In genomic region chr9:77803423-77803822, GRCh38 we compare ENCODE assay signal across 20 cellular contexts.
DNase-seq lines count a peak whose midpoint lies in the region; ATAC-seq, FAIRE-seq and TF ChIP-seq lines count a peak whose summit lies in the region.
"Had no signal": no experiment of that assay in that cellular context is flagged by ENCODE, and none has a peak within 500 bp of the region (broad histone marks: within the 10 kb centered on the region; RNA-seq: fewer than 3 reads in every experiment).

No MANE protein-coding gene starts in this region.

- DNase-seq in EL (peak; percentile 15), IMR-90 (no peak), endothelial cell of umbilical vein (ENCODE audit: low read depth, low spot score) (peak; percentile 4), T-helper 9 cell (no peak), NCI-H446 treated with DMSO at 0.1 percent for 48 hours (lab: John Stamatoyannopoulos, UW) (no peak), posterior vena cava (ENCODE audit: low spot score) (no peak)
- DNase-seq: C1 segment of cervical spinal cord; CD4-positive, alpha-beta memory T cell; KG1; MM.1S; NCI-H526 treated with DMSO at 0.1 percent for 48 hours; Peyer's patch; SIG-M5 had no signal

- no peak overlapping the region for H2BK20ac ChIP-seq in IMR-90 (ENCODE audit: low read depth, low read length)

- no peak overlapping the region for H2BK120ac ChIP-seq in IMR-90 (ENCODE audit: low read depth, low read length)

- H3K4me2 ChIP-seq in IMR-90 (ENCODE audit: low read depth, low read length) (no peak overlapping the region), endothelial cell of umbilical vein (ENCODE audit: insufficient read depth, low read length) (no peak overlapping the region)

- H3K9me1 ChIP-seq in IMR-90 (ENCODE audit: insufficient read depth, low read length) (no peaks in the 10 kb centered on the region; the same call in 1 of the 2 replicates), endothelial cell of umbilical vein (replicated peaks; ENCODE audit: control insufficient read depth, extremely low read depth, insufficient read depth, low read length) (no peaks in the 10 kb centered on the region)

- no peak overlapping the region for H2AFZ ChIP-seq in IMR-90 (replicated peaks; ENCODE audit: low read length, poor library complexity)
- H2AFZ ChIP-seq in endothelial cell of umbilical vein (ENCODE audit: low read depth, low read length), result no peak overlapping the region

- H2BK5ac ChIP-seq in IMR-90 (ENCODE audit: low read depth, low read length, poor library complexity, severe bottlenecking), result no peak overlapping the region

- POLR2A ChIA-PET in IMR-90 (lab: Charles Lee; ENCODE audit: unreplicated experiment), result no interaction called here
- POLR2A ChIA-PET in endothelial cell of umbilical vein (lab: Charles Lee), result no interaction called here

- no peak for TF ChIP-seq RAD21 in IMR-90 (IDR thresholded peaks at IDR 0.05; ENCODE audit: low read length)

- no peak overlapping the region for H2BK15ac ChIP-seq in IMR-90 (ENCODE audit: low read depth, low read length)

- no peak overlapping the region for H4K91ac ChIP-seq in IMR-90 (ENCODE audit: insufficient read depth, low read depth, low read length)

- BruUV-seq in IMR-90 (replicated peaks; lab: Mats Ljungman, UMichigan) (no TSS peak), endothelial cell of umbilical vein (replicated peaks; lab: Mats Ljungman, UMichigan) (no TSS peak)

- dilution Hi-C loops in IMR-90 (cut with HindIII; ENCODE audit: low sequenced_read_pairs, unreplicated experiment), result no loop called here
- dilution Hi-C loops in endothelial cell of umbilical vein (cut with MboI; ENCODE audit: extremely low pct_ligation_motif_present, low sequenced_read_pairs), result no loop called here

- no peaks in the 10 kb centered on the region for H3K9me3 ChIP-seq in IMR-90 (ENCODE audit: control insufficient read depth, insufficient read depth, low read length)
- H3K9me3 ChIP-seq in endothelial cell of umbilical vein (replicated peaks; ENCODE audit: control insufficient read depth, insufficient read depth, low read length), result no peaks in the 10 kb centered on the region
- H3K9me3 ChIP-seq: Peyer's patch had no signal

- no peak overlapping the region for H3K4me3 ChIP-seq in IMR-90 (ENCODE audit: insufficient read depth, low read depth, low read length)
- H3K4me3 ChIP-seq in endothelial cell of umbilical vein (replicated peaks in 1 of 3; ENCODE audit: insufficient read depth in 1 of 3, low read depth in 1 of 3, low read length in 3 of 3), result no peak overlapping the region
- H3K4me3 ChIP-seq: GM12878, Peyer's patch, SK-N-MC had no signal

- H3K4me1 ChIP-seq in IMR-90 (ENCODE audit: control insufficient read depth, insufficient read depth, low read length), result peaks cover 8% of the 10 kb centered on the region; the same call in 1 of the 2 replicates
- peaks cover 17% of the 10 kb centered on the region for H3K4me1 ChIP-seq in endothelial cell of umbilical vein (ENCODE audit: control insufficient read depth, extremely low read depth, insufficient read depth, low read length)

- no peak for ATAC-seq in IMR-90 (ENCODE audit: low read depth)
- ATAC-seq: GM12878, HCT116 had no signal

- peaks cover 10 to 27% of the 10 kb centered on the region in 2 experiments; a peak in 2 of 4 replicates for H3K79me1 ChIP-seq in IMR-90 (ENCODE audit: low read depth in 1 of 2, low read length in 2 of 2)

- H4K20me1 ChIP-seq in IMR-90 (ENCODE audit: insufficient read depth, low read length) (no peaks in the 10 kb centered on the region), endothelial cell of umbilical vein (replicated peaks; ENCODE audit: control insufficient read depth, extremely low read depth, insufficient read depth, low read length) (no peaks in the 10 kb centered on the region)

- H3K36me3 ChIP-seq in IMR-90 (ENCODE audit: control insufficient read depth, insufficient read depth, low read length) (no peaks in the 10 kb centered on the region; the same call in 1 of the 2 replicates), endothelial cell of umbilical vein (ENCODE audit: control insufficient read depth in 2 of 2, extremely low read depth in 1 of 2, insufficient read depth in 2 of 2, low read length in 2 of 2) (peaks cover 0 to 2% of the 10 kb centered on the region in 2 experiments)
- H3K36me3 ChIP-seq: Peyer's patch had no signal

- CTCF ChIA-PET in IMR-90 (lab: Yijun Ruan, JAX) (interaction anchor here (1.0 kb wide), 1 partner anchor 174 kb away, joined by 4 read pairs; no protein-coding TSS in a partner anchor), endothelial cell of umbilical vein (lab: Charles Lee) (interaction anchor here (1.8 kb wide), 2 partner anchors 16 to 38 kb away, joined by 4 to 7 read pairs; no protein-coding TSS in a partner anchor)

- H4K5ac ChIP-seq in IMR-90 (ENCODE audit: low read depth, low read length), result no peak overlapping the region

- H2AK5ac ChIP-seq in IMR-90 (ENCODE audit: low read depth, low read length), result no peak overlapping the region

- TF ChIP-seq CTCF in IMR-90 (conservative IDR thresholded peaks at IDR 0.05; ENCODE audit: low read depth, low read length) (no peak), endothelial cell of umbilical vein (IDR thresholded peaks at IDR 0.05; ENCODE audit: extremely low read depth in 1 of 2, insufficient read depth in 1 of 2, low read depth in 1 of 2, low read length in 2 of 2) (no peak)

- H2AK9ac ChIP-seq in IMR-90 (replicated peaks; ENCODE audit: low read depth, low read length, poor library complexity), result no peak overlapping the region

- H3K9ac ChIP-seq in IMR-90 (ENCODE audit: low read depth, low read length), result no peak overlapping the region
- H3K9ac ChIP-seq in endothelial cell of umbilical vein (replicated peaks; ENCODE audit: extremely low read depth, insufficient read depth, low read length), result no peak overlapping the region

- H4K8ac ChIP-seq in IMR-90 (ENCODE audit: low read depth in 2 of 2, low read length in 2 of 2), result no peak overlapping the region

- no peak for FAIRE-seq in endothelial cell of umbilical vein (lab: Jason Lieb, UNC)
- FAIRE-seq: A204.1, G401.6, GM12878, H1 had no signal

- in situ Hi-C loops in IMR-90 (cut with MboI; ENCODE audit: low sequenced_read_pairs), result no loop called here

- H3K27ac ChIP-seq in IMR-90 (ENCODE audit: insufficient read depth, low read length), result no peak overlapping the region
- H3K27ac ChIP-seq in endothelial cell of umbilical vein (ENCODE audit: insufficient read depth, low read depth, low read length), result no peak overlapping the region
- peak overlapping the region; percentile 48 for H3K27ac ChIP-seq in temporal lobe (ENCODE audit: low read depth, low read length)
- H3K27ac ChIP-seq: Peyer's patch, SK-N-MC had no signal

- no peak overlapping the region for H3K4ac ChIP-seq in IMR-90 (ENCODE audit: low read depth, low read length)

- H3K79me2 ChIP-seq in endothelial cell of umbilical vein (ENCODE audit: control insufficient read depth, insufficient read depth, low read length), result peaks cover 5% of the 10 kb centered on the region

- H3K56ac ChIP-seq in IMR-90 (ENCODE audit: extremely low read depth, insufficient read depth, low read length), result no peak overlapping the region

- H3K23ac ChIP-seq in IMR-90 (ENCODE audit: low read depth, low read length), result no peak overlapping the region

- intact Hi-C loops in IMR-90 (cut with micrococcal nuclease) (no loop called here), endothelial cell of umbilical vein (cut with micrococcal nuclease) (no loop called here), posterior vena cava (cut with DNase I) (no loop called here)

- no peak for TF ChIP-seq POLR2A in IMR-90 (IDR thresholded peaks at IDR 0.05; ENCODE audit: low read depth, low read length)
- no peak for TF ChIP-seq POLR2A in endothelial cell of umbilical vein (IDR thresholded peaks at IDR 0.05; ENCODE audit: low read depth, low read length)

- no CpG with 5 or more reads among the region's 1 CpG for WGBS in IMR-90 (ENCODE audit: extremely low coverage in 2 of 2, insufficient read length in 1 of 2), 2 experiments

- no peak overlapping the region for H3K18ac ChIP-seq in IMR-90 (ENCODE audit: low read depth, low read length)

- H3K27me3 ChIP-seq in IMR-90 (ENCODE audit: control insufficient read depth, insufficient read depth, low read length), result no peaks in the 10 kb centered on the region
- H3K27me3 ChIP-seq in endothelial cell of umbilical vein (ENCODE audit: control insufficient read depth in 2 of 2, insufficient read depth in 2 of 2, low read length in 2 of 2), result no peaks in the 10 kb centered on the region
- H3K27me3 ChIP-seq: Peyer's patch had no signal

- no peak overlapping the region for H3K14ac ChIP-seq in IMR-90 (replicated peaks; ENCODE audit: low read depth, low read length)

TF ChIP-seq in IMR-90, 13 proteins besides CTCF, POLR2A, EP300 and RAD21:
- TF ChIP-seq CEBPB (IDR thresholded peaks at IDR 0.05; ENCODE audit: low read depth, low read length), result no peak
- peak; percentile 44 for TF ChIP-seq MAFK (IDR thresholded peaks at IDR 0.05; ENCODE audit: low read depth, low read length)

TF ChIP-seq in endothelial cell of umbilical vein, 7 proteins besides CTCF, POLR2A, EP300 and RAD21:
- TF ChIP-seq EZH2 (IDR thresholded peaks at IDR 0.05; ENCODE audit: borderline replicate concordance, low read depth, low read length, severe bottlenecking), result no peak
- no peak for TF ChIP-seq GATA2 (IDR thresholded peaks at IDR 0.05; ENCODE audit: insufficient read depth, insufficient read length, low read depth, low read length)
- no peak for TF ChIP-seq MAX (IDR thresholded peaks at IDR 0.05; ENCODE audit: insufficient read depth, insufficient read length)
- no peak for TF ChIP-seq POLR2AphosphoS5 (IDR thresholded peaks at IDR 0.05; ENCODE audit: insufficient read depth, low read depth, low read length)
- TF ChIP-seq FOS (IDR thresholded peaks at IDR 0.05; ENCODE audit: borderline replicate concordance, insufficient read depth, low read length), result no peak
- TF ChIP-seq MYC (IDR thresholded peaks at IDR 0.05; ENCODE audit: low read depth, low read length), result no peak
- no peak for TF ChIP-seq JUN (IDR thresholded peaks at IDR 0.05; ENCODE audit: borderline replicate concordance, insufficient read depth, insufficient read length, low read depth)

Comparison
In these comparisons a context has a peak if more than half of its experiments do, and no peak if none do; other contexts are left out.
1. DNase-seq: peak in EL (single experiment) and endothelial cell of umbilical vein (single experiment); none in IMR-90 (single experiment), T-helper 9 cell (single experiment), NCI-H446 treated with DMSO at 0.1 percent for 48 hours (single experiment) and posterior vena cava (single experiment).